25 cellular contexts compared by ENCODE assay signal in genomic region chr10:113937756-113938155, GRCh38.
"Had no signal": no experiment of that assay in that cellular context is flagged by ENCODE, and none has a peak within 500 bp of the region (broad histone marks: within the 10 kb centered on the region; RNA-seq: fewer than 3 reads in every experiment).

No MANE protein-coding gene starts in this region.

- H3K27me3 ChIP-seq: ascending aorta, brain microvascular endothelial cell, dorsolateral prefrontal cortex, esophagus muscularis mucosa, foreskin keratinocyte, gastrocnemius medialis had no signal

- H3K4me3 ChIP-seq: ascending aorta, coronary artery, dorsolateral prefrontal cortex, esophagus muscularis mucosa, gastrocnemius medialis had no signal

- DNase-seq: activated B cell treated with CpG ODN at 0.5 μM for 24 hours; activated CD4-positive, alpha-beta memory T cell treated with anti-CD3 and anti-CD28 coated beads for 36 hours; activated CD4-positive, alpha-beta T cell treated with anti-CD3 and anti-CD28 coated beads for 36 hours; activated CD4-positive, alpha-beta T cell treated with anti-CD3 and anti-CD28 coated beads, Interleukin-2, amount 10 ng/mL, durations not matched to agents 24 days and 14 days; activated CD8-positive, alpha-beta memory T cell treated with anti-CD3 and anti-CD28 coated beads, Interleukin-2, amount 10 ng/mL, durations not matched to agents 7 days and 5 days; activated CD8-positive, alpha-beta memory T cell treated with anti-CD3 and anti-CD28 coated beads, Interleukin-2, amount 50 U/mL, for 4 hours; activated CD8-positive, alpha-beta T cell treated with anti-CD3 and anti-CD28 coated beads, Interleukin-2, amount 10 ng/mL, durations not matched to agents 7 days and 5 days; activated effector memory CD4-positive, alpha-beta T cell treated with anti-CD3 and anti-CD28 coated beads, Interleukin-2, amount 50 U/mL, for 16 hours; activated naive CD4-positive, alpha-beta T cell treated with anti-CD3 and anti-CD28 coated beads for 36 hours; activated naive CD8-positive, alpha-beta T cell treated with anti-CD3 and anti-CD28 coated beads for 36 hours; activated T-cell treated with anti-CD3 and anti-CD28 coated beads, Interleukin-2, amount 50 U/mL, for 1 hour; activated T-cell treated with anti-CD3 and anti-CD28 coated beads, Interleukin-2, amount 50 U/mL, for 48 hours; brain microvascular endothelial cell; dorsolateral prefrontal cortex; effector memory CD4-positive, alpha-beta T cell; endodermal cell; foreskin keratinocyte; gastrocnemius medialis; glutamatergic neuron; T-helper 2 cell; WERI-Rb-1 had no signal

- H3K4me1 ChIP-seq: ascending aorta, foreskin keratinocyte, gastrocnemius medialis had no signal

- ATAC-seq: activated CD4-positive, alpha-beta T cell treated with anti-CD3 and anti-CD28 coated beads for 36 hours; activated CD4-positive, CD25-positive, alpha-beta regulatory T cell treated with anti-CD3 and anti-CD28 coated beads, Interleukin-2, amount 50 U/mL, for 24 hours; activated CD8-positive, alpha-beta memory T cell treated with anti-CD3 and anti-CD28 coated beads, Interleukin-2, amount 10 ng/mL, durations not matched to agents 7 days and 5 days; activated CD8-positive, alpha-beta T cell treated with anti-CD3 and anti-CD28 coated beads, Interleukin-2, amount 10 ng/mL, durations not matched to agents 7 days and 5 days; foreskin keratinocyte; gastrocnemius medialis had no signal

- H3K36me3 ChIP-seq: ascending aorta, brain microvascular endothelial cell, esophagus muscularis mucosa, gastrocnemius medialis, WERI-Rb-1 had no signal

- H3K9me3 ChIP-seq: ascending aorta, esophagus muscularis mucosa, gastrocnemius medialis had no signal

- H3K27ac ChIP-seq: ascending aorta, brain microvascular endothelial cell, coronary artery, dorsolateral prefrontal cortex, esophagus muscularis mucosa, foreskin keratinocyte, gastrocnemius medialis, WERI-Rb-1 had no signal
